In the genomic region with DNA sequence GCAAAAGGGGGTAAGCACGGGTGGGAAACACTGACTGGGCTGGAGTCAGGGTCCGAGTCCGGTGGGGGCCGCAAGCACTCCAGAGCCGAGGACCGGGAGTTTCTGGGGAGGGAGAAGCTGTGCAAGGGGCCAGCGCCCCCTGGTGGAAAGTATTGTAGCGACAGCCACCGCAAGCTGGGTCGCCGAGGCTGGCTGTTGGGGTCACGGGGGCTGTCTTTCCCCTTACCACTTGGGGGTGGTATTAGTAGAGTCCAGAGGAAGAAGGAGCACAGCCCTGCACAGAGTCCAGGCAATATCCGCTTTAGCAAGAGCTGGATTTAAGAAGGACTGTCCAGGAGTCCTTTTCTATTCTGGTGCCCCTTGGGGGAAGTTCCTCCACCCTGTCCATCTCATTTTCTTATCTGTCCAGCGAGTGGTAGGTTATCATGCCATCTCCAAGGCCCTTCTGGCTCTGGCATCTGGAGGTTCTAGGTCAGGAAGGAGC, we compare ENCODE assay signal across 8 cellular contexts. TPM values are rescaled to one million over a fixed set of nuclear protein-coding genes. Genes with fewer than 3 reads are reported as not detected.
A peak's percentile ranks its signal among the peaks of the same experiment; 100 is the strongest.
DNase-seq lines count a peak whose midpoint lies in the region; ATAC-seq and TF ChIP-seq lines count a peak whose summit lies in the region.

No MANE protein-coding gene starts in this region.

- peaks cover 11% of the 10 kb centered on the region for H3K27me3 Mint-ChIP-seq in activated CD4-positive, alpha-beta memory T cell treated with anti-CD3 and anti-CD28 coated beads for 36 hours

- H3K4me1 Mint-ChIP-seq in activated CD4-positive, alpha-beta memory T cell treated with anti-CD3 and anti-CD28 coated beads for 36 hours (ENCODE audit: low read depth) = peaks cover 16% of the 10 kb centered on the region

- ATAC-seq in GM18873 (IDR thresholded peaks at IDR 0.05; ENCODE audit: low FRiP score, unreplicated experiment) = no peak

- no peak overlapping the region for H3K27ac ChIP-seq in C4-2B

- H3K9me3 Mint-ChIP-seq in activated CD4-positive, alpha-beta memory T cell treated with anti-CD3 and anti-CD28 coated beads for 36 hours = no peaks in the 10 kb centered on the region

- intact Hi-C loops in activated CD4-positive, alpha-beta memory T cell treated with anti-CD3 and anti-CD28 coated beads for 36 hours (cut with micrococcal nuclease) = loop anchor here (1.0 kb wide), 1 partner anchor 66 kb away; no protein-coding TSS in a partner anchor

- no peak overlapping the region for H3K27ac Mint-ChIP-seq in activated CD4-positive, alpha-beta memory T cell treated with anti-CD3 and anti-CD28 coated beads for 36 hours

- no peak overlapping the region for H3K4me3 ChIP-seq in HFF-Myc (replicated peaks; ENCODE audit: low read depth, low read length)

- CTCF ChIA-PET in activated CD4-positive, alpha-beta memory T cell treated with anti-CD3 and anti-CD28 coated beads for 36 hours (lab: Charles Lee) = interaction anchor here (0.7 to 9.5 kb wide), 22 partner anchors 8 to 245 kb away, joined by 3 to 643 read pairs (median 6); a partner anchor contains a TSS

- TF ChIP-seq CTCF in C4-2B (conservative IDR thresholded peaks at IDR 0.05) = peak; percentile 96
- peak; percentile 89 for TF ChIP-seq CTCF in HFF-Myc (IDR thresholded peaks at IDR 0.05; ENCODE audit: low read depth, low read length, missing control alignments)

- no peak overlapping the region for H3K4me3 Mint-ChIP-seq in activated CD4-positive, alpha-beta memory T cell treated with anti-CD3 and anti-CD28 coated beads for 36 hours

- no peaks in the 10 kb centered on the region for H3K36me3 Mint-ChIP-seq in activated CD4-positive, alpha-beta memory T cell treated with anti-CD3 and anti-CD28 coated beads for 36 hours

- DNase-seq in HFF-Myc (ENCODE audit: extremely low read depth, low read depth) (no peak), NCI-H748 (lab: John Stamatoyannopoulos, UW; ENCODE audit: unreplicated experiment) (peak; percentile 53), dermis blood vessel endothelial cell (peak; percentile 77), medulla oblongata (ENCODE audit: extremely low spot score) (peak; percentile 70)
- DNase-seq in activated CD4-positive, alpha-beta memory T cell treated with anti-CD3 and anti-CD28 coated beads for 36 hours = peak; percentile 83
- DNase-seq in stimulated activated CD8-positive, alpha-beta memory T cell treated with anti-CD3 and anti-CD28 coated beads, Interleukin-2, amount 100 ng/mL, for 1 hour (ENCODE audit: low read depth in 2 of 2) = peak; percentile 44 to 59

- POLR2A ChIA-PET in activated CD4-positive, alpha-beta memory T cell treated with anti-CD3 and anti-CD28 coated beads for 36 hours (lab: Charles Lee) = interaction anchor here (0.6 to 2.8 kb wide), 4 partner anchors 17 to 66 kb away, joined by 3 to 17 read pairs (median 4); a partner anchor contains a TSS

RNA-seq across cellular contexts. Expression of a gene that starts 17.9 kb away (rescaled TPM):
- 10 to 100 TPM; 30.9 to 32.4 TPM for total RNA-seq in activated CD4-positive, alpha-beta memory T cell treated with anti-CD3 and anti-CD28 coated beads for 36 hours
- total RNA-seq in dermis blood vessel endothelial cell = 17.2 and 19.1 TPM in 2 replicates

RNA-seq across cellular contexts. Expression of a gene that starts 56.5 kb away (rescaled TPM):
- total RNA-seq in activated CD4-positive, alpha-beta memory T cell treated with anti-CD3 and anti-CD28 coated beads for 36 hours = not detected
- total RNA-seq in dermis blood vessel endothelial cell = not detected in 2 replicates
